Comparison of ENCODE assay signal across 17 cellular contexts in genomic region chr7:141568227-141568626, GRCh38.
"Had no signal": no experiment of that assay in that cellular context is flagged by ENCODE, and none has a peak within 500 bp of the region (broad histone marks: within the 10 kb centered on the region; RNA-seq: fewer than 3 reads in every experiment).

No MANE protein-coding gene starts in this region.

- H3K27ac ChIP-seq: esophagus muscularis mucosa, left lung, parathyroid adenoma, spleen, thyroid gland had no signal

- H3K4me1 ChIP-seq: esophagus muscularis mucosa, left lung, parathyroid adenoma, spleen, thyroid gland had no signal

- ATAC-seq: activated CD4-positive, CD25-positive, alpha-beta regulatory T cell treated with anti-CD3 and anti-CD28 coated beads, Interleukin-2, amount 50 U/mL, for 24 hours; activated naive CD8-positive, alpha-beta T cell treated with anti-CD3 and anti-CD28 coated beads, Interleukin-2, amount 50 U/mL, for 24 hours; activated T-cell treated with anti-CD3 and anti-CD28 coated beads, Interleukin-2, amount 50 U/mL, for 4 hours; left lung; naive thymus-derived CD8-positive, alpha-beta T cell; stimulated activated naive B cell treated with anti-CD40 and anti-IgM and Interleukin-4, amounts not matched to agents 10 μg/mL and 1 μg/mL and 100 μg/mL, for 72 hours had no signal

- H3K4me3 ChIP-seq: esophagus muscularis mucosa, left lung, spleen, thyroid gland had no signal

- H3K27me3 ChIP-seq: esophagus muscularis mucosa, left lung, spleen, thyroid gland had no signal

- H3K9me3 ChIP-seq: esophagus muscularis mucosa, left lung, thyroid gland had no signal

- DNase-seq: activated CD4-positive, alpha-beta T cell treated with anti-CD3 and anti-CD28 coated beads, Interleukin-2, amount 10 ng/mL, durations not matched to agents 7 days and 5 days; activated CD8-positive, alpha-beta memory T cell treated with anti-CD3 and anti-CD28 coated beads, Interleukin-2, amount 50 U/mL, for 4 hours; activated naive CD4-positive, alpha-beta T cell treated with anti-CD3 and anti-CD28 coated beads for 36 hours; activated naive CD8-positive, alpha-beta T cell treated with anti-CD3 and anti-CD28 coated beads, Interleukin-2, amount 50 U/mL, for 24 hours; activated T-cell treated with anti-CD3 and anti-CD28 coated beads, Interleukin-2, amount 50 U/mL, for 4 hours; dermis blood vessel endothelial cell; effector memory CD4-positive, alpha-beta T cell; kidney; left lung; mesenchymal stem cell; naive thymus-derived CD8-positive, alpha-beta T cell; spleen; stimulated activated naive B cell treated with anti-CD40 and anti-IgM and Interleukin-4, amounts not matched to agents 10 μg/mL and 1 μg/mL and 100 μg/mL, for 72 hours; thyroid gland had no signal
